In the genomic region with DNA sequence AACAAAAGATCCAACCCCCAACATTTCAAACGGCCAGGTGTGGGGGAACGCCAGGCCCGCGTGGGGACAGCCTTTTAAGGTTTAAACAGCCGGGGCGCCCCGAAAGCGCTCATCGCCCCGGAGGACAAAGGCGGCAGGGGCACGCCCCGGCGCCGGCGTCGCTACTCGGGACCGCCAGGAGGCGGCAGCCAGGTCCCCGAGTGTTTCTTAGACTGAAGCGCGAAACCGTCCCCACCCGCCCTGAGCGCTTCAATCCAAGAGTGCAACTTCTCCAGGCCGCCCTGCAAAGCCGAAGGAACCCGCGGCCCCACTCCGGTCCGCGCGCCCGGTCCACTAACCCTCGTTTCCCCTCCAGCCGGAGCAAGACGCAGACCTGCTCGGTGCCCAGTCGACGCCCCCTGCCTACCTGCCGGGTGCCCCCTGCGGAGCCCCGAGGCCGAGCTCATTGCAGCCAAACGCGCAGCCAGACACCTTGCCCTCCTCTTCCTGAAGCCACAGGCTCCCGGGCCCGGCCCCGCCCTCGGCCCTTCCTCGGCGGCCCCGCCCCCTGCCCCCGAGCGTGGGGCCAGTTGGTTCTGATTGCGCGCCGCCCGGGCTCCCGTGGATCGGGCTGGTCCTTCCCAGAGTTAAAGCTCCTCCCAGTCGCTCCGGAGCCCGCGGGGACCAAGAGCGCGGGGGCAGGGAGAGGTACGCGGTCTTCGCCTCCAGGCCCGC, we compare ENCODE assay signal across 8 cellular contexts. TPM values are rescaled to one million over a fixed set of nuclear protein-coding genes. Genes with fewer than 3 reads are reported as not detected.
DNase-seq lines count a peak whose midpoint lies in the region; ATAC-seq and TF ChIP-seq lines count a peak whose summit lies in the region.

A gene (minus strand): TSS at position 496 of the 714 bp plus-strand sequence. CDS start 50 bp downstream, at position 446.

- no peaks in the 10 kb centered on the region for H3K27me3 ChIP-seq in BJ (ENCODE audit: control insufficient read depth, insufficient read depth, low read length)

- peak within 1 kb of the TSS; percentile 91 for H3K4me3 ChIP-seq in BJ (ENCODE audit: low read depth, low read length)

- ATAC-seq in GM19043 (IDR thresholded peaks at IDR 0.05; ENCODE audit: low read depth, unreplicated experiment) (peak; percentile 65), HG03354 (IDR thresholded peaks at IDR 0.05; ENCODE audit: poor library complexity, severe bottlenecking, unreplicated experiment) (peak; percentile 88)

- DNase-seq in BJ (ENCODE audit: low read depth) (no peak), NCI-H524 (lab: John Stamatoyannopoulos, UW) (peak; percentile 43 to 44), cortex of kidney (lab: John Stamatoyannopoulos, UW) (peak; percentile 50), left kidney (ENCODE audit: low read depth, low spot score) (peak; percentile 94)
- peak; percentile 78 for DNase-seq in activated CD4-positive, alpha-beta T cell treated with anti-CD3 and anti-CD28 coated beads, Interleukin-2, amount 50 U/mL, for 1 hour
- DNase-seq in stimulated activated CD4-positive, alpha-beta T cell treated with anti-CD3 and anti-CD28 coated beads, Interleukin-2, amount 100 ng/mL, for 24 hours, result peak; percentile 71 to 76

- no peaks in the 10 kb centered on the region for H3K36me3 ChIP-seq in BJ (ENCODE audit: control insufficient read depth, insufficient read depth, low read length)

- CTCF ChIA-PET in BJ (lab: Yijun Ruan, JAX), result interaction anchor here (0.6 to 1.6 kb wide), 10 partner anchors 9 to 1027 kb away, joined by 3 to 7 read pairs (median 3); a partner anchor contains a TSS

- POLR2A ChIA-PET in BJ (lab: Charles Lee), result interaction anchor here (0.6 kb wide), 1 partner anchor 59 kb away, joined by 7 read pairs; no protein-coding TSS in a partner anchor

- peak; percentile 75 for TF ChIP-seq CTCF in BJ (IDR thresholded peaks at IDR 0.05; ENCODE audit: insufficient read depth, low read depth, low read length)

RNA-seq across cellular contexts. Expression of the gene that starts here (rescaled TPM):
- polyA plus RNA-seq in BJ (2011; rRNA removed), result 17.0 and 31.6 TPM in 2 replicates
- polyA minus RNA-seq in BJ (2011; rRNA and poly(A)+ RNA removed), result 7.2 and 14.5 TPM in 2 replicates
